In genomic region chr7:117082636-117083035, GRCh38 we compare ENCODE assay signal across 30 cellular contexts.
"Had no signal": no experiment of that assay in that cellular context is flagged by ENCODE, and none has a peak within 500 bp of the region (broad histone marks: within the 10 kb centered on the region; RNA-seq: fewer than 3 reads in every experiment).

No MANE protein-coding gene starts in this region.

- ATAC-seq: activated CD4-positive, CD25-positive, alpha-beta regulatory T cell treated with anti-CD3 and anti-CD28 coated beads, Interleukin-2, amount 50 U/mL, for 24 hours; activated CD8-positive, alpha-beta T cell treated with anti-CD3 and anti-CD28 coated beads for 36 hours; activated T-cell treated with anti-CD3 and anti-CD28 coated beads, Interleukin-2, amount 50 U/mL, for 4 hours; activated T-helper 17 cell treated with anti-CD3 and anti-CD28 coated beads, Interleukin-2, amount 50 U/mL, for 72 hours; T-cell had no signal

- DNase-seq: activated B cell treated with CpG ODN at 0.5 μM for 24 hours; activated CD4-positive, alpha-beta T cell treated with anti-CD3 and anti-CD28 coated beads for 48 hours; activated CD4-positive, alpha-beta T cell treated with anti-CD3 and anti-CD28 coated beads, Interleukin-2, amount 50 U/mL, for 1 hour; activated CD4-positive, alpha-beta T cell treated with anti-CD3 and anti-CD28 coated beads, Interleukin-2, amount 50 U/mL, for 48 hours; activated CD8-positive, alpha-beta memory T cell treated with anti-CD3 and anti-CD28 coated beads for 24 hours; activated CD8-positive, alpha-beta T cell treated with anti-CD3 and anti-CD28 coated beads for 36 hours; activated effector memory CD4-positive, alpha-beta T cell treated with Interleukin-2 at 50 U/mL for 16 hours; activated gamma-delta T cell treated with Interleukin-2 at 50 U/mL for 16 hours; activated naive CD4-positive, alpha-beta T cell treated with anti-CD3 and anti-CD28 coated beads, Interleukin-2, amount 50 U/mL, for 16 hours; activated naive CD4-positive, alpha-beta T cell treated with Interleukin-2 at 50 U/mL for 16 hours; activated T-cell treated with anti-CD3 and anti-CD28 coated beads, Interleukin-2, amount 50 U/mL, for 4 hours; amniotic stem cell; anterior cingulate cortex; brain microvascular endothelial cell; central memory CD4-positive, alpha-beta T cell; cerebellar nuclear complex; colonic mucosa; effector CD8-positive, alpha-beta T cell; esophagus squamous epithelium; foreskin fibroblast; head of caudate nucleus; T-cell; T1000; WERI-Rb-1 had no signal

- H3K27ac ChIP-seq: brain microvascular endothelial cell, colonic mucosa, epithelial cell of prostate, esophagus squamous epithelium, WERI-Rb-1 had no signal

- H3K4me1 ChIP-seq: colonic mucosa had no signal

- H3K36me3 Mint-ChIP-seq: activated naive CD8-positive, alpha-beta T cell; T-cell had no signal

- H3K9me3 ChIP-seq: colonic mucosa, esophagus squamous epithelium had no signal

- H3K27ac Mint-ChIP-seq: activated B cell treated with CpG ODN at 0.5 μM for 24 hours; activated CD8-positive, alpha-beta T cell treated with anti-CD3 and anti-CD28 coated beads for 36 hours; activated naive CD8-positive, alpha-beta T cell; activated T-helper 17 cell treated with anti-CD3 and anti-CD28 coated beads, Interleukin-2, amount 50 U/mL, for 72 hours; T-cell; T-helper 1 cell treated with Interleukin-12 subunit alpha and Interleukin-12 subunit beta and Interleukin-4 antibody, amounts not matched to agents 30 μg/mL and 1 μg/mL, for 36 hours; T-helper 2 cell treated with Interferon-gamma antibody and Interleukin-4, amounts not matched to agents 5 μg/mL and 100 μg/mL, for 36 hours had no signal

- H3K36me3 ChIP-seq: brain microvascular endothelial cell, colonic mucosa, esophagus squamous epithelium, WERI-Rb-1 had no signal

- H3K4me3 ChIP-seq: colonic mucosa, esophagus squamous epithelium had no signal

- H3K4me3 Mint-ChIP-seq: activated B cell treated with CpG ODN at 0.5 μM for 24 hours; activated CD8-positive, alpha-beta T cell treated with anti-CD3 and anti-CD28 coated beads for 36 hours; activated naive CD8-positive, alpha-beta T cell; activated T-cell treated with anti-CD3 and anti-CD28 coated beads, Interleukin-2, amount 50 U/mL, for 4 hours; activated T-helper 17 cell treated with anti-CD3 and anti-CD28 coated beads, Interleukin-2, amount 50 U/mL, for 72 hours; T-cell; T-helper 1 cell treated with Interleukin-12 subunit alpha and Interleukin-12 subunit beta and Interleukin-4 antibody, amounts not matched to agents 30 μg/mL and 1 μg/mL, for 36 hours; T-helper 2 cell treated with Interferon-gamma antibody and Interleukin-4, amounts not matched to agents 5 μg/mL and 100 μg/mL, for 36 hours had no signal

- H3K27me3 Mint-ChIP-seq: activated B cell treated with CpG ODN at 0.5 μM for 24 hours; activated CD8-positive, alpha-beta T cell treated with anti-CD3 and anti-CD28 coated beads for 36 hours; activated naive CD8-positive, alpha-beta T cell; activated T-helper 17 cell treated with anti-CD3 and anti-CD28 coated beads, Interleukin-2, amount 50 U/mL, for 72 hours; T-cell had no signal

- H3K27me3 ChIP-seq: brain microvascular endothelial cell, colonic mucosa, esophagus squamous epithelium had no signal
